8 cellular contexts compared by ENCODE assay signal in genomic region chr16:58236231-58236690, GRCh38. TPM values are rescaled to one million over a fixed set of nuclear protein-coding genes. Genes with fewer than 3 reads are reported as not detected.
DNase-seq lines count a peak whose midpoint lies in the region; ATAC-seq and TF ChIP-seq lines count a peak whose summit lies in the region.

No MANE protein-coding gene starts in this region.

- H3K36me3 ChIP-seq in ectodermal cell (ENCODE audit: control insufficient read depth, insufficient read depth, low read length) (no peaks in the 10 kb centered on the region), lung (ENCODE audit: control insufficient read depth in 2 of 2, insufficient read depth in 2 of 2, low read length in 2 of 2) (no peaks in the 10 kb centered on the region)

- peak; percentile 48 for DNase-seq in AG10803 (ENCODE audit: low read depth)
- DNase-seq in NCI-H510A treated with DMSO at 0.1 percent for 48 hours (lab: John Stamatoyannopoulos, UW), result peak; percentile 67
- peak; percentile 58 to 62 for DNase-seq in activated CD4-positive, alpha-beta T cell treated with anti-CD3 and anti-CD28 coated beads, Interleukin-2, amount 50 U/mL, for 4 hours
- DNase-seq in lung (ENCODE audit: low spot score), result peak; percentile 75
- DNase-seq in stimulated activated CD4-positive, alpha-beta T cell treated with anti-CD3 and anti-CD28 coated beads, TNF-alpha, amount 100 ng/mL, for 48 hours (ENCODE audit: low read depth in 3 of 3), result peak; percentile 25 to 69 (median 27)

- H3K27me3 ChIP-seq in ectodermal cell (ENCODE audit: control insufficient read depth, insufficient read depth, low read length, poor library complexity, severe bottlenecking) (no peaks in the 10 kb centered on the region), lung (ENCODE audit: control insufficient read depth, insufficient read depth) (no peaks in the 10 kb centered on the region)

- H3K27ac ChIP-seq in ectodermal cell (ENCODE audit: insufficient read depth, low read depth, low read length, poor library complexity, severe bottlenecking), result no peak overlapping the region
- H3K27ac ChIP-seq in lung (ENCODE audit: low read depth in 1 of 2, low read length in 1 of 2), result no peak overlapping the region

- TF ChIP-seq CTCF in AG10803 (conservative IDR thresholded peaks at IDR 0.05; ENCODE audit: low read length) (no peak), lung (IDR thresholded peaks at IDR 0.05; ENCODE audit: control extremely low read depth, extremely low read depth) (no peak)

- H3K4me1 ChIP-seq in ectodermal cell (ENCODE audit: control insufficient read depth, insufficient read depth, low read length) (no peaks in the 10 kb centered on the region), lung (ENCODE audit: control insufficient read depth in 2 of 2, insufficient read depth in 2 of 2, low read length in 2 of 2) (no peaks in the 10 kb centered on the region)

- H3K9me3 ChIP-seq in ectodermal cell (ENCODE audit: control insufficient read depth, low read length) (no peaks in the 10 kb centered on the region), lung (ENCODE audit: control insufficient read depth in 2 of 2, insufficient read depth in 1 of 2, low read length in 1 of 2) (peaks cover 0 to 2% of the 10 kb centered on the region in 2 donors)

- peak; percentile 94 for ATAC-seq in GM18907 (IDR thresholded peaks at IDR 0.05; ENCODE audit: unreplicated experiment)
- ATAC-seq in HG03159 (IDR thresholded peaks at IDR 0.05; ENCODE audit: unreplicated experiment), result peak; percentile 97
- ATAC-seq in lung (ENCODE audit: insufficient read depth, low FRiP score), result peak; percentile 58

- peak overlapping the region; percentile 47 for H3K4me3 ChIP-seq in AG10803 (ENCODE audit: low read length)
- H3K4me3 ChIP-seq in ectodermal cell (ENCODE audit: insufficient read depth, low read depth, low read length), result peak overlapping the region; percentile 43
- no peak overlapping the region for H3K4me3 ChIP-seq in lung

- WGBS in ectodermal cell, 2 experiments, result 1 to 2% methylated on average over 13 of the region's 13 CpGs
- 0 to 1% methylated on average over 13 of the region's 13 CpGs for WGBS in lung, 2 donors

RNA-seq across cellular contexts. Expression of gene CSNK2A2, which starts 38.4 kb away (rescaled TPM):
- polyA plus RNA-seq in ectodermal cell (2013, experiment 1 of 4), result 93.1 TPM
- polyA plus RNA-seq in ectodermal cell (2013, experiment 2 of 4), result 101 TPM
- 68.8 TPM for polyA plus RNA-seq in ectodermal cell (2013, experiment 3 of 4)
- 68.5 TPM for polyA plus RNA-seq in ectodermal cell (2013, experiment 4 of 4)
- total RNA-seq in lung, result 10 to 100 TPM; 52.6 to 74.7 TPM
- 10 to 100 TPM; 18.6 to 29.3 TPM for polyA plus RNA-seq in lung

RNA-seq across cellular contexts. Expression of gene PRSS54, which starts 58.6 kb away (rescaled TPM):
- not detected for polyA plus RNA-seq in ectodermal cell (2013, experiment 1 of 4)
- polyA plus RNA-seq in ectodermal cell (2013, experiment 2 of 4), result not detected
- polyA plus RNA-seq in ectodermal cell (2013, experiment 3 of 4), result not detected
- not detected for polyA plus RNA-seq in ectodermal cell (2013, experiment 4 of 4)
- not detected for total RNA-seq in lung
- under 1 TPM in 1 of 2 donors, not detected in 1; 0.14 TPM for polyA plus RNA-seq in lung
